Comparison of ENCODE assay signal across 29 cellular contexts in the genomic region with DNA sequence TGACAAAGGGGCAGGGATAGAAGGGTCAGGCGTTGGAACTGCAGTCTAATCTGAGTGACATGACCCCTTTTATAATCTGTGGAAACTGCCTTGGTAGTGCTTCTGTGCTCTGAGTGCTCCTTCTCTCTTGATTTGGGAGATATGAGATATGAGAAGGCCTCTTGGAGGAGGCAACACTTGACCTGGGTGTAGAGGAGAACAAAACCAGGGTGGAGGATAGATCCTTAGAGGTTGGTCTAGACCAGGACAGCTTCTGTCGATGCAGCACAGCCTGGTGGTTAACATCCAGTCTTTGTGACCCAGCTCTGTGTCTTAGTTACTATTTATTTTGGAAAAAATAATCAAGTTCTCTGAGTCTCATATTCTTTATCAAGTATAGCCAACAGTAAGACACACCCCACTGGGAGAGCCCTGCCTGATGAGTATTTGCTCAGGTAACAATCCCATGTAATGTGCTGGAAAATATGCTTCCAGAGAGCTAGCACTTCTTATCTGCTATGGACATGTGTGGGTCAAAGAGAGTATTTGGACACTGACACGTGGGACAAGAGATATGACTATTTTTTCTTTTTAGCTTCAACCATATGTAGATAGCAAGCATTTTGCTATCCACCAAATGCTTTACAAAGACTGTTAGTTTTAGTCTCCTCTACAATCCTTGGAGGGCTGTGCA.
"Had no signal": no experiment of that assay in that cellular context is flagged by ENCODE, and none has a peak within 500 bp of the region (broad histone marks: within the 10 kb centered on the region; RNA-seq: fewer than 3 reads in every experiment).

No MANE protein-coding gene starts in this region.

- H3K27me3 ChIP-seq: adrenal gland, body of pancreas had no signal

- H3K4me1 ChIP-seq: adrenal gland, body of pancreas had no signal

- H3K4me3 ChIP-seq: adrenal gland, body of pancreas had no signal

- H3K36me3 ChIP-seq: adrenal gland had no signal

- DNase-seq: activated CD4-positive, alpha-beta memory T cell treated with anti-CD3 and anti-CD28 coated beads for 36 hours; activated CD4-positive, alpha-beta T cell treated with anti-CD3 and anti-CD28 coated beads for 1 hour; activated CD4-positive, alpha-beta T cell treated with anti-CD3 and anti-CD28 coated beads for 4 hours; activated CD4-positive, alpha-beta T cell treated with anti-CD3 and anti-CD28 coated beads, Interleukin-2, amount 50 U/mL, for 1 hour; activated CD8-positive, alpha-beta memory T cell treated with anti-CD3 and anti-CD28 coated beads, Interleukin-2, amount 10 ng/mL, durations not matched to agents 7 days and 5 days; activated CD8-positive, alpha-beta memory T cell treated with anti-CD3 and anti-CD28 coated beads, Interleukin-2, amount 50 U/mL, for 4 hours; activated CD8-positive, alpha-beta T cell treated with anti-CD3 and anti-CD28 coated beads, Interleukin-2, amount 10 ng/mL, durations not matched to agents 7 days and 5 days; activated effector memory CD4-positive, alpha-beta T cell treated with anti-CD3 and anti-CD28 coated beads, Interleukin-2, amount 50 U/mL, for 16 hours; activated naive CD4-positive, alpha-beta T cell treated with anti-CD3 and anti-CD28 coated beads for 36 hours; activated naive CD8-positive, alpha-beta T cell treated with anti-CD3 and anti-CD28 coated beads for 36 hours; activated naive CD8-positive, alpha-beta T cell treated with anti-CD3 and anti-CD28 coated beads, Interleukin-2, amount 50 U/mL, for 24 hours; activated T-cell treated with anti-CD3 and anti-CD28 coated beads, Interleukin-2, amount 50 U/mL, for 1 hour; activated T-cell treated with anti-CD3 and anti-CD28 coated beads, Interleukin-2, amount 50 U/mL, for 48 hours; adrenal gland; amygdala; aorta; body of pancreas; caudate nucleus; cortex of kidney; dermis blood vessel endothelial cell; effector CD4-positive, alpha-beta T cell; effector memory CD8-positive, alpha-beta T cell; foreskin fibroblast; head of caudate nucleus; T-helper 1 cell; T-helper 17 cell; T1000 had no signal

- ATAC-seq: activated CD8-positive, alpha-beta memory T cell treated with anti-CD3 and anti-CD28 coated beads, Interleukin-2, amount 10 ng/mL, durations not matched to agents 7 days and 5 days; activated CD8-positive, alpha-beta T cell treated with anti-CD3 and anti-CD28 coated beads, Interleukin-2, amount 10 ng/mL, durations not matched to agents 7 days and 5 days; activated naive CD8-positive, alpha-beta T cell treated with anti-CD3 and anti-CD28 coated beads, Interleukin-2, amount 50 U/mL, for 24 hours; body of pancreas; effector memory CD8-positive, alpha-beta T cell; T-helper 17 cell; WTC11 had no signal

- H3K27ac ChIP-seq: adrenal gland, body of pancreas, VCaP had no signal

- H3K9me3 ChIP-seq: adrenal gland, body of pancreas had no signal
